19 cellular contexts compared by ENCODE assay signal in the genomic region with DNA sequence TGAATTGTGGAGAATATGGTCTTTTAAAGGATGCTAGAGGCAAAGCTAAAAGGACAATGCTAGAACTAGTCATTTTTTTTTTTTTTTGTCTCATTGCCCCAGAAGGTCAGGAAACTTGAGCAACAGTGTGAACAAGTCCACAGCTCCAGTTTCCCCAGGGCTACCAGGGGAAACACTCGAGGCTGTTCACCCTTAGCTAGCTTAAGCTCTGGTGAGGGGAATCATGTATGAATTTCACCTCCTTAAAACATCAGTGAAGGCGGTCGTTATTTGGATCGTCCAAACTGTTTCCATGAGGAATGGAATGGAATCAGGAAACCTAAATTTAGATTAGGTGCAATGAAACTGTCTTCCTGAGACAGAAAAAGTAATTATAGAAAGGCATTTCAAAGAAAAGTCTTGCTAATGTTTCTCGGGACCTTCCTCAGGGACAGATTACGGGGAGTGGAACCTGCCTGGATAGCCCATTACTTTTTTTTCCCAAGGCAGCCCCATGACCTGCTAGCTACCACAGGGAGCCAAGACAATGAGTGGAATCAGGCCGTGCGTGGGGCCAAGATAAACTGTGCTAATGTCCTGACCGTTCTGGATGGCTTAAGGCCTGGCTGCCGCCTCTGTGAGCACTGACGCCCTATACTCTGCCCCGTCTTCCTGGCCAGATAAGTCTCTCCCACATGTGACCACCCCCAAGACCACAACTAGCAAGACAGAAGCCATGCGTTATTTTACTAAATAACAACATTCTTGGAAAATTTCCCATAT.
DNase-seq lines count a peak whose midpoint lies in the region; ATAC-seq and TF ChIP-seq lines count a peak whose summit lies in the region.
"Had no signal": no experiment of that assay in that cellular context is flagged by ENCODE, and none has a peak within 500 bp of the region (broad histone marks: within the 10 kb centered on the region; RNA-seq: fewer than 3 reads in every experiment).

No MANE protein-coding gene starts in this region.

- TF ChIP-seq CTCF in chondrocyte (IDR thresholded peaks at IDR 0.05), result no peak
- TF ChIP-seq CTCF in nephron progenitor cell (IDR thresholded peaks at IDR 0.05), result no peak

- H3K36me3 ChIP-seq in aorta (ENCODE audit: control insufficient read depth in 1 of 2, insufficient read depth in 2 of 2, low read length in 1 of 2), result no peaks in the 10 kb centered on the region
- H3K36me3 ChIP-seq: cardiac muscle cell had no signal

- H3K27ac Mint-ChIP-seq in chondrocyte (ENCODE audit: unreplicated experiment) (peak overlapping the region; percentile 43), nephron progenitor cell (peak overlapping the region; percentile 42)
- H3K27ac Mint-ChIP-seq: activated CD8-positive, alpha-beta memory T cell treated with anti-CD3 and anti-CD28 coated beads, Interleukin-2, amount 10 ng/mL, durations not matched to agents 7 days and 5 days; activated naive CD8-positive, alpha-beta T cell treated with anti-CD3 and anti-CD28 coated beads, Interleukin-2, amount 10 ng/mL, durations not matched to agents 7 days and 5 days; activated T-helper 17 cell treated with anti-CD3 and anti-CD28 coated beads, Interleukin-2, amount 50 U/mL, for 72 hours had no signal

- no peak overlapping the region for H3K4me3 ChIP-seq in aorta (ENCODE audit: low read length in 2 of 2)
- H3K4me3 ChIP-seq: cardiac muscle cell had no signal

- H3K4me1 Mint-ChIP-seq in chondrocyte (ENCODE audit: low read depth), result peaks cover 25% of the 10 kb centered on the region
- peaks cover 11% of the 10 kb centered on the region for H3K4me1 Mint-ChIP-seq in nephron progenitor cell
- H3K4me1 Mint-ChIP-seq: activated T-helper 17 cell treated with anti-CD3 and anti-CD28 coated beads, Interleukin-2, amount 50 U/mL, for 72 hours had no signal

- H3K27me3 ChIP-seq in aorta (ENCODE audit: control insufficient read depth in 1 of 2, insufficient read depth in 2 of 2, low read length in 1 of 2), result no peaks in the 10 kb centered on the region
- H3K27me3 ChIP-seq: cardiac muscle cell had no signal

- H3K27me3 Mint-ChIP-seq in chondrocyte (ENCODE audit: low read depth) (no peaks in the 10 kb centered on the region), nephron progenitor cell (ENCODE audit: low read depth, poor library complexity) (peaks cover 5% of the 10 kb centered on the region)
- H3K27me3 Mint-ChIP-seq: activated CD8-positive, alpha-beta memory T cell treated with anti-CD3 and anti-CD28 coated beads, Interleukin-2, amount 10 ng/mL, durations not matched to agents 7 days and 5 days; activated naive CD8-positive, alpha-beta T cell treated with anti-CD3 and anti-CD28 coated beads, Interleukin-2, amount 10 ng/mL, durations not matched to agents 7 days and 5 days; activated T-helper 17 cell treated with anti-CD3 and anti-CD28 coated beads, Interleukin-2, amount 50 U/mL, for 72 hours had no signal

- no peaks in the 10 kb centered on the region for H3K4me1 ChIP-seq in aorta (ENCODE audit: control insufficient read depth in 1 of 2, insufficient read depth in 2 of 2, low read length in 2 of 2)

- no peaks in the 10 kb centered on the region for H3K9me3 Mint-ChIP-seq in chondrocyte (ENCODE audit: low read depth)
- peaks cover under 1% of the 10 kb centered on the region for H3K9me3 Mint-ChIP-seq in nephron progenitor cell
- H3K9me3 Mint-ChIP-seq: activated T-helper 17 cell treated with anti-CD3 and anti-CD28 coated beads, Interleukin-2, amount 50 U/mL, for 72 hours had no signal

- no peaks in the 10 kb centered on the region for H3K9me3 ChIP-seq in aorta (ENCODE audit: control insufficient read depth, low read length)

- H3K4me3 Mint-ChIP-seq in chondrocyte (ENCODE audit: unreplicated experiment) (no peak overlapping the region), nephron progenitor cell (no peak overlapping the region)
- H3K4me3 Mint-ChIP-seq: activated CD8-positive, alpha-beta memory T cell treated with anti-CD3 and anti-CD28 coated beads, Interleukin-2, amount 10 ng/mL, durations not matched to agents 7 days and 5 days; activated naive CD8-positive, alpha-beta T cell treated with anti-CD3 and anti-CD28 coated beads, Interleukin-2, amount 10 ng/mL, durations not matched to agents 7 days and 5 days; activated T-helper 17 cell treated with anti-CD3 and anti-CD28 coated beads, Interleukin-2, amount 50 U/mL, for 72 hours; neural crest cell had no signal

- DNase-seq in chondrocyte (ENCODE audit: low spot score) (no peak), Right ventricle myocardium superior (peak; percentile 65), nephron progenitor cell (no peak), aorta (no peak), cerebellum (ENCODE audit: low spot score) (no peak)
- DNase-seq: activated CD4-positive, alpha-beta T cell treated with anti-CD3 and anti-CD28 coated beads for 48 hours; activated CD8-positive, alpha-beta memory T cell treated with anti-CD3 and anti-CD28 coated beads, Interleukin-2, amount 10 ng/mL, durations not matched to agents 7 days and 5 days; activated naive CD8-positive, alpha-beta T cell treated with anti-CD3 and anti-CD28 coated beads, Interleukin-2, amount 10 ng/mL, durations not matched to agents 7 days and 5 days; COR-L47; effector memory CD4-positive, alpha-beta T cell; hypothalamus; NCI-H1417; NCI-H524 treated with DMSO at 0.1 percent for 48 hours; stimulated activated CD4-positive, alpha-beta T cell treated with anti-CD3 and anti-CD28 coated beads, Interleukin-15, amount 100 ng/mL, for 24 hours had no signal

- 24 to 31% methylated on average over 13 of the region's 13 CpGs for WGBS in aorta, 2 donors

- intact Hi-C loops in Right ventricle myocardium superior (cut with DNase I), result no loop called here
- intact Hi-C loops in aorta (cut with DNase I), result no loop called here

- ATAC-seq in Right ventricle myocardium superior (ENCODE audit: poor library complexity), result peak; percentile 83
- ATAC-seq in aorta (ENCODE audit: low FRiP score), result peak; percentile 80
- no peak for ATAC-seq in GM21576 (IDR thresholded peaks at IDR 0.05; ENCODE audit: unreplicated experiment)
- ATAC-seq in HG02798 (IDR thresholded peaks at IDR 0.05; ENCODE audit: poor library complexity, unreplicated experiment), result no peak
- ATAC-seq: activated CD8-positive, alpha-beta memory T cell treated with anti-CD3 and anti-CD28 coated beads, Interleukin-2, amount 10 ng/mL, durations not matched to agents 7 days and 5 days; activated T-helper 17 cell treated with anti-CD3 and anti-CD28 coated beads, Interleukin-2, amount 50 U/mL, for 72 hours had no signal

- no peak overlapping the region for H3K27ac ChIP-seq in aorta (ENCODE audit: low read depth in 1 of 2, low read length in 2 of 2)
- H3K27ac ChIP-seq: cardiac muscle cell had no signal

- H3K36me3 Mint-ChIP-seq in chondrocyte (ENCODE audit: low read depth) (no peaks in the 10 kb centered on the region), nephron progenitor cell (ENCODE audit: low read depth) (no peaks in the 10 kb centered on the region)
- H3K36me3 Mint-ChIP-seq: activated CD8-positive, alpha-beta memory T cell treated with anti-CD3 and anti-CD28 coated beads, Interleukin-2, amount 10 ng/mL, durations not matched to agents 7 days and 5 days; activated naive CD8-positive, alpha-beta T cell treated with anti-CD3 and anti-CD28 coated beads, Interleukin-2, amount 10 ng/mL, durations not matched to agents 7 days and 5 days had no signal

Comparison
In these comparisons a context has a peak if more than half of its experiments do, and no peak if none do; other contexts are left out.
1. ATAC-seq: peak in Right ventricle myocardium superior (single experiment) and aorta (single experiment); none in GM21576 (single experiment) and HG02798 (single experiment).